ENCODE assay signal across 22 cellular contexts in genomic region chr22:32625985-32626384, GRCh38.
A peak's percentile ranks its signal among the peaks of the same experiment; 100 is the strongest.
DNase-seq lines count a peak whose midpoint lies in the region; ATAC-seq and TF ChIP-seq lines count a peak whose summit lies in the region.
"Had no signal": no experiment of that assay in that cellular context is flagged by ENCODE, and none has a peak within 500 bp of the region (broad histone marks: within the 10 kb centered on the region; RNA-seq: fewer than 3 reads in every experiment).

No MANE protein-coding gene starts in this region.

- WGBS in heart left ventricle, 4 donors: 51 to 71% (median 57%) methylated on average over 2 of the region's 2 CpGs
- WGBS in lung, 2 donors: 20 to 24% methylated on average over 2 of the region's 2 CpGs
- WGBS in suprapubic skin: 64% methylated on average over 2 of the region's 2 CpGs

- H3K27ac ChIP-seq in heart left ventricle (peak overlapping the region in 11 of 12 donors; percentile 73 to 98 (median 88)), lung (ENCODE audit: low read depth in 1 of 2, low read length in 1 of 2) (peak overlapping the region; percentile 46 to 78), suprapubic skin (peak overlapping the region; percentile 73)

- TF ChIP-seq EP300 in suprapubic skin (IDR thresholded peaks at IDR 0.05): no peak

- ATAC-seq in heart left ventricle (peak in 2 of 4 donors; percentile 12 to 49), lung (ENCODE audit: insufficient read depth, low FRiP score) (no peak), GM21423 (IDR thresholded peaks at IDR 0.05; ENCODE audit: unreplicated experiment) (no peak)
- ATAC-seq: GM12878, GM23338, SK-N-SH treated with all-trans-retinoic acid at 6 μM for 48 hours had no signal

- TF ChIP-seq CTCF in heart left ventricle (IDR thresholded peaks at IDR 0.05) (no peak), lung (IDR thresholded peaks at IDR 0.05; ENCODE audit: control extremely low read depth, extremely low read depth) (no peak), suprapubic skin (IDR thresholded peaks at IDR 0.05) (no peak)

- peak; percentile 31 for DNase-seq in UCSD-AML1 (lab: John Stamatoyannopoulos, UW; ENCODE audit: unreplicated experiment)
- DNase-seq in heart left ventricle: peak in 1 of 5 donors; percentile 40
- no peak for DNase-seq in lung (ENCODE audit: low spot score)
- DNase-seq in suprapubic skin (ENCODE audit: low spot score in 2 of 2): no peak
- no peak for DNase-seq in NCI-H1694 (lab: John Stamatoyannopoulos, UW)
- DNase-seq in epidermal melanocyte (ENCODE audit: insufficient read length, low spot score): no peak
- DNase-seq in COLO668 (lab: John Stamatoyannopoulos, UW; ENCODE audit: unreplicated experiment): no peak
- DNase-seq: activated CD4-positive, alpha-beta memory T cell treated with anti-CD3 and anti-CD28 coated beads for 36 hours; activated CD4-positive, CD25-positive, alpha-beta regulatory T cell; activated T-cell treated with anti-CD3 and anti-CD28 coated beads for 4 hours; CD4-positive, CD25-positive, alpha-beta regulatory T cell; foreskin melanocyte; GF-D8; NCI-H1105; NCI-H2107; NCI-H510A; NK-92 treated with Interleukin-12 subunit alpha and Interleukin-12 subunit beta, amount 100 ng/mL, for 24 hours; testis had no signal

- H3K4me1 ChIP-seq in heart left ventricle (peaks cover 17 to 87% (median 61%) of the 10 kb centered on the region in 12 donors), lung (ENCODE audit: control insufficient read depth in 2 of 2, insufficient read depth in 2 of 2, low read length in 2 of 2) (peaks cover 0 to 28% of the 10 kb centered on the region in 2 donors), suprapubic skin (peaks cover 69% of the 10 kb centered on the region)

- peaks cover 0 to 2% (median 0%) of the 10 kb centered on the region in 12 donors for H3K9me3 ChIP-seq in heart left ventricle
- H3K9me3 ChIP-seq in lung (ENCODE audit: control insufficient read depth in 2 of 2, insufficient read depth in 1 of 2, low read length in 1 of 2): peaks cover 0 to 1% of the 10 kb centered on the region in 2 donors
- no peaks in the 10 kb centered on the region for H3K9me3 ChIP-seq in suprapubic skin
- H3K9me3 ChIP-seq: testis had no signal

- H3K27me3 ChIP-seq in heart left ventricle (no peaks in the 10 kb centered on the region), lung (ENCODE audit: control insufficient read depth, insufficient read depth) (no peaks in the 10 kb centered on the region), suprapubic skin (no peaks in the 10 kb centered on the region)
- H3K27me3 ChIP-seq: testis had no signal

- no peak overlapping the region for H3K4me3 ChIP-seq in heart left ventricle
- H3K4me3 ChIP-seq in lung: no peak overlapping the region
- H3K4me3 ChIP-seq in suprapubic skin: no peak overlapping the region
- H3K4me3 ChIP-seq: GM12878, GM23338, testis had no signal

- intact Hi-C loops in heart left ventricle (cut with DNase I): loop anchor here in 5 of 10 donors (1.0 to 5.0 kb wide), 3 partner anchors 47 to 136 kb away; no protein-coding TSS in a partner anchor

- TF ChIP-seq POLR2A in heart left ventricle (IDR thresholded peaks at IDR 0.05): no peak
- TF ChIP-seq POLR2A in suprapubic skin (IDR thresholded peaks at IDR 0.05): no peak

- no peaks in the 10 kb centered on the region for H3K36me3 ChIP-seq in heart left ventricle
- no peaks in the 10 kb centered on the region for H3K36me3 ChIP-seq in lung (ENCODE audit: control insufficient read depth in 2 of 2, insufficient read depth in 2 of 2, low read length in 2 of 2)
- no peaks in the 10 kb centered on the region for H3K36me3 ChIP-seq in suprapubic skin
